15 cellular contexts compared by ENCODE assay signal in genomic region chr12:108717243-108717642, GRCh38. TPM values are rescaled to one million over a fixed set of nuclear protein-coding genes. Genes with fewer than 3 reads are reported as not detected.
DNase-seq lines count a peak whose midpoint lies in the region; ATAC-seq and TF ChIP-seq lines count a peak whose summit lies in the region.
"Had no signal": no experiment of that assay in that cellular context is flagged by ENCODE, and none has a peak within 500 bp of the region (broad histone marks: within the 10 kb centered on the region; RNA-seq: fewer than 3 reads in every experiment).

No MANE protein-coding gene starts in this region.

- peaks cover 18% of the 10 kb centered on the region for H3K9me1 ChIP-seq in IMR-90 (ENCODE audit: insufficient read depth, low read length)

- TF ChIP-seq POLR2A in IMR-90 (IDR thresholded peaks at IDR 0.05; ENCODE audit: low read depth, low read length), result no peak
- no peak for TF ChIP-seq POLR2A in sigmoid colon (IDR thresholded peaks at IDR 0.05)

- H3K27me3 Mint-ChIP-seq in CD14-positive monocyte (ENCODE audit: low read depth in 3 of 3) (no peaks in the 10 kb centered on the region), endothelial cell (ENCODE audit: unreplicated experiment) (peaks cover 2% of the 10 kb centered on the region)

- no TSS peak for BruUV-seq in IMR-90 (replicated peaks; lab: Mats Ljungman, UMichigan)

- peaks cover 10% of the 10 kb centered on the region for H3K36me3 ChIP-seq in IMR-90 (ENCODE audit: control insufficient read depth, insufficient read depth, low read length)
- H3K36me3 ChIP-seq in sigmoid colon, result peaks cover 0 to 5% (median 0%) of the 10 kb centered on the region in 4 donors
- no peaks in the 10 kb centered on the region for H3K36me3 ChIP-seq in left lung

- intact Hi-C loops in CD14-positive monocyte (cut with micrococcal nuclease) (no loop called here), IMR-90 (cut with micrococcal nuclease) (no loop called here), sigmoid colon (cut with DNase I) (no loop called here), left lung (cut with DNase I) (no loop called here)

- H4K91ac ChIP-seq in IMR-90 (ENCODE audit: insufficient read depth, low read depth, low read length), result no peak overlapping the region

- H2AFZ ChIP-seq in IMR-90 (replicated peaks; ENCODE audit: low read length, poor library complexity), result no peak overlapping the region
- H2AFZ ChIP-seq: PC-9 had no signal

- ATAC-seq in IMR-90 (ENCODE audit: low read depth) (no peak), HG02678 (IDR thresholded peaks at IDR 0.05; ENCODE audit: unreplicated experiment) (no peak), left lung (no peak)

- no peak for TF ChIP-seq RAD21 in IMR-90 (IDR thresholded peaks at IDR 0.05; ENCODE audit: low read length)

- H4K5ac ChIP-seq in IMR-90 (ENCODE audit: low read depth, low read length), result no peak overlapping the region

- H3K4ac ChIP-seq in IMR-90 (ENCODE audit: low read depth, low read length), result no peak overlapping the region

- H3K4me3 Mint-ChIP-seq in CD14-positive monocyte, result no peak overlapping the region
- peak overlapping the region; percentile 3 for H3K4me3 Mint-ChIP-seq in endothelial cell (ENCODE audit: unreplicated experiment)

- H2BK120ac ChIP-seq in IMR-90 (ENCODE audit: low read depth, low read length), result no peak overlapping the region

- H4K20me1 ChIP-seq in IMR-90 (ENCODE audit: insufficient read depth, low read length), result peaks cover 95% of the 10 kb centered on the region

- H3K79me1 ChIP-seq in IMR-90 (ENCODE audit: low read depth in 1 of 2, low read length in 2 of 2), result peaks cover 0 to 15% of the 10 kb centered on the region in 2 experiments; a peak in 1 of 4 replicates

- H3K27ac Mint-ChIP-seq in CD14-positive monocyte, result peak overlapping the region in 5 of 7 donors; percentile 1 to 54 (median 22)
- H3K27ac Mint-ChIP-seq in endothelial cell (ENCODE audit: unreplicated experiment), result no peak overlapping the region

- no peak overlapping the region for H3K56ac ChIP-seq in IMR-90 (ENCODE audit: extremely low read depth, insufficient read depth, low read length)

- no peak overlapping the region for H2BK20ac ChIP-seq in IMR-90 (ENCODE audit: low read depth, low read length)

- peak overlapping the region; percentile 18 for H2BK5ac ChIP-seq in IMR-90 (ENCODE audit: low read depth, low read length, poor library complexity, severe bottlenecking)

- TF ChIP-seq CTCF in CD14-positive monocyte (IDR thresholded peaks at IDR 0.05) (no peak), IMR-90 (conservative IDR thresholded peaks at IDR 0.05; ENCODE audit: low read depth, low read length) (no peak), endothelial cell (IDR thresholded peaks at IDR 0.05; ENCODE audit: unreplicated experiment) (no peak), sigmoid colon (IDR thresholded peaks at IDR 0.05) (no peak), left lung (IDR thresholded peaks at IDR 0.05) (no peak)

- H3K27ac ChIP-seq in IMR-90 (ENCODE audit: insufficient read depth, low read length), result no peak overlapping the region
- H3K27ac ChIP-seq in sigmoid colon, result peak overlapping the region in 3 of 4 donors; percentile 20 to 100 (median 99)
- H3K27ac ChIP-seq in left lung, result no peak overlapping the region
- H3K27ac ChIP-seq: PC-9, SJSA1 had no signal

- H3K9me3 Mint-ChIP-seq in CD14-positive monocyte (peaks cover 0 to 2% (median 0%) of the 10 kb centered on the region in 7 donors), endothelial cell (ENCODE audit: unreplicated experiment) (no peaks in the 10 kb centered on the region)

- 77% methylated on average over 3 of the region's 5 CpGs; no CpG with 5 or more reads in 1 of the 2 experiments for WGBS in IMR-90 (ENCODE audit: extremely low coverage in 2 of 2, insufficient read length in 1 of 2), 2 experiments
- 91 to 96% methylated on average over 5 of the region's 5 CpGs for WGBS in sigmoid colon, 2 donors

- H2AK9ac ChIP-seq in IMR-90 (replicated peaks; ENCODE audit: low read depth, low read length, poor library complexity), result no peak overlapping the region

- H4K8ac ChIP-seq in IMR-90 (ENCODE audit: low read depth in 2 of 2, low read length in 2 of 2), result peak overlapping the region in 1 of 2 experiments; percentile 66; a peak in 1 of 4 replicates

- H3K23ac ChIP-seq in IMR-90 (ENCODE audit: low read depth, low read length), result peak overlapping the region; percentile 77

- H3K27me3 ChIP-seq in IMR-90 (ENCODE audit: control insufficient read depth, insufficient read depth, low read length) (no peaks in the 10 kb centered on the region), sigmoid colon (no peaks in the 10 kb centered on the region), left lung (no peaks in the 10 kb centered on the region)
- H3K27me3 ChIP-seq: SJSA1 had no signal

- in situ Hi-C loops in IMR-90 (cut with MboI; ENCODE audit: low sequenced_read_pairs), result no loop called here
- in situ Hi-C loops in KBM-7 (cut with MboI; ENCODE audit: low pct_unique_long_range_greater_than_20kb, low sequenced_read_pairs), result no loop called here

- no peak overlapping the region for H3K9ac ChIP-seq in IMR-90 (ENCODE audit: low read depth, low read length)

- no peaks in the 10 kb centered on the region for H3K9me3 ChIP-seq in IMR-90 (ENCODE audit: control insufficient read depth, insufficient read depth, low read length)
- H3K9me3 ChIP-seq in sigmoid colon, result no peaks in the 10 kb centered on the region
- H3K9me3 ChIP-seq in left lung, result no peaks in the 10 kb centered on the region
- H3K9me3 ChIP-seq: SJSA1 had no signal

- dilution Hi-C loops in IMR-90 (cut with HindIII; ENCODE audit: low sequenced_read_pairs, unreplicated experiment), result no loop called here

- peaks cover 70% of the 10 kb centered on the region for H3K4me1 Mint-ChIP-seq in CD14-positive monocyte
- peaks cover 42% of the 10 kb centered on the region for H3K4me1 Mint-ChIP-seq in endothelial cell (ENCODE audit: unreplicated experiment)

- POLR2A ChIA-PET in IMR-90 (lab: Charles Lee; ENCODE audit: unreplicated experiment), result no interaction called here

- H2BK15ac ChIP-seq in IMR-90 (ENCODE audit: low read depth, low read length), result no peak overlapping the region

- H3K4me2 ChIP-seq in IMR-90 (ENCODE audit: low read depth, low read length), result no peak overlapping the region; the same call in 1 of the 2 replicates
- H3K4me2 ChIP-seq: PC-9 had no signal

- peaks cover 34% of the 10 kb centered on the region for H3K4me1 ChIP-seq in IMR-90 (ENCODE audit: control insufficient read depth, insufficient read depth, low read length)
- H3K4me1 ChIP-seq in sigmoid colon, result peaks cover 0 to 99% (median 82%) of the 10 kb centered on the region in 4 donors
- H3K4me1 ChIP-seq in left lung, result peaks cover 15 to 81% of the 10 kb centered on the region in 2 donors

- no peak for DNase-seq in CD14-positive monocyte (ENCODE audit: low spot score)
- no peak for DNase-seq in IMR-90
- DNase-seq in endothelial cell (ENCODE audit: low spot score), result no peak
- DNase-seq in sigmoid colon, result no peak
- no peak for DNase-seq in NCI-H1105 treated with DMSO at 0.1 percent for 48 hours (lab: John Stamatoyannopoulos, UW)
- no peak for DNase-seq in KBM-7
- DNase-seq in left lung, result no peak
- DNase-seq: C1 segment of cervical spinal cord, DMS 273 treated with DMSO at 0.1 percent for 48 hours, NCI-H1436, NCI-H2029, NCI-H524, PC-9 had no signal

- peaks cover 24 to 30% of the 10 kb centered on the region in 2 donors for H3K36me3 Mint-ChIP-seq in CD14-positive monocyte
- peaks cover 13% of the 10 kb centered on the region for H3K36me3 Mint-ChIP-seq in endothelial cell (ENCODE audit: low read depth, unreplicated experiment)

- H2AK5ac ChIP-seq in IMR-90 (ENCODE audit: low read depth, low read length), result no peak overlapping the region

- CTCF ChIA-PET in IMR-90 (lab: Yijun Ruan, JAX), result no interaction called here

- no peak for TF ChIP-seq EP300 in sigmoid colon (IDR thresholded peaks at IDR 0.05)

- H3K14ac ChIP-seq in IMR-90 (replicated peaks; ENCODE audit: low read depth, low read length), result 0 out of 2 replicates have a peak overlapping the region, but pooled peaks have one; percentile 21

- H3K4me3 ChIP-seq in IMR-90 (ENCODE audit: insufficient read depth, low read depth, low read length) (no peak overlapping the region), sigmoid colon (no peak overlapping the region), left lung (no peak overlapping the region)
- H3K4me3 ChIP-seq: PC-9, SJSA1 had no signal

- no peak overlapping the region for H3K18ac ChIP-seq in IMR-90 (ENCODE audit: low read depth, low read length)

TF ChIP-seq in IMR-90, 13 proteins besides CTCF, POLR2A, EP300 and RAD21 (continues in another document):
- TF ChIP-seq CHD1 (IDR thresholded peaks at IDR 0.05; ENCODE audit: low read depth, low read length) (no peak), MAFK (IDR thresholded peaks at IDR 0.05; ENCODE audit: low read depth, low read length) (no peak), ELK1 (IDR thresholded peaks at IDR 0.05; ENCODE audit: borderline replicate concordance, low read depth, low read length) (no peak), CEBPB (IDR thresholded peaks at IDR 0.05; ENCODE audit: low read depth, low read length) (no peak), BHLHE40 (IDR thresholded peaks at IDR 0.05; ENCODE audit: low read depth, low read length) (no peak), NFE2L2 (IDR thresholded peaks at IDR 0.05; ENCODE audit: low read depth, low read length) (no peak), FOS (IDR thresholded peaks at IDR 0.05; ENCODE audit: low read depth, low read length) (no peak), SMC3 (IDR thresholded peaks at IDR 0.05; ENCODE audit: low read depth, low read length) (no peak)

RNA-seq across cellular contexts. Expression of gene CORO1C, which starts 14.1 kb away (rescaled TPM):
- polyA plus RNA-seq in CD14-positive monocyte, result 100 to 1,000 TPM; 229 to 285 TPM
- total RNA-seq in IMR-90 (2012; rRNA removed), result 1,042 and 1,100 TPM in 2 replicates
- 591 and 675 TPM in 2 replicates for polyA plus RNA-seq in IMR-90 (2012; rRNA removed)
- 183 and 262 TPM in 2 replicates for polyA plus RNA-seq in IMR-90 (2012; cell fraction: cytosol; rRNA removed)
- 145 and 350 TPM in 2 replicates for polyA plus RNA-seq in IMR-90 (2012; cell fraction: nucleus; rRNA removed; ENCODE audit: low replicate concordance)
- total RNA-seq in endothelial cell (ENCODE audit: unreplicated experiment), result 380 TPM
- 100 to 1,000 TPM; 247 to 569 (median 360) TPM for total RNA-seq in sigmoid colon
- 10 to 100 TPM; 38.4 to 50.2 (median 49.2) TPM for polyA plus RNA-seq in sigmoid colon
- total RNA-seq in left lung, result 100 to 1,000 TPM; 224 to 282 TPM

Comparison
In these comparisons a context has a peak if more than half of its experiments do, and no peak if none do; other contexts are left out.
1. H3K27ac ChIP-seq: peak in sigmoid colon (3 of 4); none in IMR-90 (single experiment) and left lung (0 of 2).